2 cellular contexts compared by ENCODE assay signal in genomic region chr3:124859025-124859424, GRCh38.
TF ChIP-seq lines count a peak whose summit lies in the region.

No MANE protein-coding gene starts in this region.

TF ChIP-seq in liver, 16 proteins besides CTCF, POLR2A, EP300 and RAD21:
- TF ChIP-seq ZBTB33 (IDR thresholded peaks at IDR 0.05), result no peak
- no peak for TF ChIP-seq HNF4G (IDR thresholded peaks at IDR 0.05)
- no peak for TF ChIP-seq GABPA (IDR thresholded peaks at IDR 0.05 in 1 of 2, conservative IDR thresholded peaks at IDR 0.05 in 1 of 2)
- no peak for TF ChIP-seq NR2F2 (IDR thresholded peaks at IDR 0.05)
- TF ChIP-seq YY1 (IDR thresholded peaks at IDR 0.05), result no peak
- TF ChIP-seq FOXA1 (IDR thresholded peaks at IDR 0.05), result no peak
- TF ChIP-seq RXRA (IDR thresholded peaks at IDR 0.05), result no peak
- TF ChIP-seq HNF4A (conservative IDR thresholded peaks at IDR 0.05), result no peak
- TF ChIP-seq FOXA2 (IDR thresholded peaks at IDR 0.05), result no peak
- no peak for TF ChIP-seq MAX (IDR thresholded peaks at IDR 0.05)
- TF ChIP-seq TAF1 (conservative IDR thresholded peaks at IDR 0.05), result no peak
- no peak for TF ChIP-seq EGR1 (IDR thresholded peaks at IDR 0.05; ENCODE audit: low read depth in 2 of 2)
- no peak for TF ChIP-seq REST (IDR thresholded peaks at IDR 0.05)
- TF ChIP-seq SP1 (IDR thresholded peaks at IDR 0.05), result no peak

TF ChIP-seq in HepG2, 621 proteins besides CTCF, POLR2A, EP300 and RAD21 (continued from another document):
- TF ChIP-seq IKZF4 (CRISPR knock-in tag; IDR thresholded peaks at IDR 0.05; ENCODE audit: borderline replicate concordance, low read depth, not compliant biosample characterization) (no peak), ATAD3A (CRISPR knock-in tag; IDR thresholded peaks at IDR 0.05) (no peak), ZNF256 (CRISPR knock-in tag; conservative IDR thresholded peaks at IDR 0.05) (no peak), HOXD1 (CRISPR knock-in tag; IDR thresholded peaks at IDR 0.05) (no peak), ATF7 (IDR thresholded peaks at IDR 0.05) (no peak), ATF7 (CRISPR knock-in tag; IDR thresholded peaks at IDR 0.05) (no peak), ZBTB14 (CRISPR knock-in tag; IDR thresholded peaks at IDR 0.05) (no peak), ZNF24 (IDR thresholded peaks at IDR 0.05) (no peak), ZBTB25 (CRISPR knock-in tag; IDR thresholded peaks at IDR 0.05) (no peak)
